In the genomic region with DNA sequence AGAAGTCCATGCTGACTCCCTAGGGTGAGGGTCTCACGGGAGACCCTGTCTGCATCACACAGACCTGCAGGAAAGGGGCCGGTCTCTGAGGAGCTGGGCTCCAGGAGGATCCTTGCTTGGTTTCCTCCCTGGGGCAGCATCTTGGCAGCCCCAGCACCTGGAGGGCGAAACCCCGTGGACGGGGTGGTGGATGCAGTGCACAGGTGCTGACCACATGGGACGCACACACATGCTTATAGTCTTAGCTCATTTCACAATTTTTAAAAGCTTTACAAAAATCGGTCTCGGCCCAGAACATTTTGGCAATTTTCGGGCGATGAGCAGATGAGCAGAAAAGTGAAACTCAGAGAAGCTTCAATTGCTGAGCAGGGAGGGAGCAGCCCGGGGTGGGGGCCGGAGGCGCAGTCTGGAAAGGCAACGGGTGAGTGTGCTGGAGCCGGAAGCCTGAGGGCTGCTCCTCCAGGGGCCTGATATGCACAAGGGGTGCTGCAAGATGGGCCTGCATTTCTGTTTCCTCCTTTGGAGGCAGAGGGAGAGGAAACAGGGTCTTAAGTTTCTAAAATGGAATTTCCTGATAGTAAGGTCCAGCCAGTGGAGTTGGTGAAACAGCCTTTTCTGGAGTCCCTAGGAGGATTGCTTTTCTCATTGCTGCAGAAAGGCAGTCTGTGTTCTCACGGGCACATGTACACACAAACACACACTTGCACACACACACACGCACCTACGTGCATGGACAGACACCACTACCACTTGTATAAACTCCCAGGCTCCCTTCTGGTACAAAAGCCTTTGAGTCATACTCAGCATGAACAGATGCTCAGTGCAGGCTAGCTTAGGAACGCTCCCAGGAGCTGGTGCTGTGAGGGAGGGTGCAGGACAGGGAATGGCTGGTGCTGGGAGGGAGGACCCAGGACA, we compare ENCODE assay signal across 8 cellular contexts.
DNase-seq lines count a peak whose midpoint lies in the region; ATAC-seq and TF ChIP-seq lines count a peak whose summit lies in the region.

No MANE protein-coding gene starts in this region.

- no peaks in the 10 kb centered on the region for H3K36me3 ChIP-seq in suprapubic skin

- TF ChIP-seq EP300 in suprapubic skin (IDR thresholded peaks at IDR 0.05), result no peak

- no peaks in the 10 kb centered on the region for H3K9me3 ChIP-seq in suprapubic skin

- DNase-seq in AG08395 (ENCODE audit: low spot score) (peak; percentile 48), NCI-H69 (lab: John Stamatoyannopoulos, UW) (peak; percentile 66), fibroblast of mammary gland (ENCODE audit: low read depth) (peak; percentile 88), suprapubic skin (ENCODE audit: low spot score in 2 of 2) (peak in 1 of 2 donors; percentile 76), kidney glomerular epithelial cell (lab: John Stamatoyannopoulos, UW) (no peak), NCI-H1417 treated with DMSO at 0.1 percent for 48 hours (lab: John Stamatoyannopoulos, UW) (no peak), NCI-H1436 treated with DMSO at 0.1 percent for 48 hours (lab: John Stamatoyannopoulos, UW) (no peak)

- H3K4me3 ChIP-seq in fibroblast of mammary gland (ENCODE audit: control insufficient read depth, low read depth, low read length), result peak overlapping the region; percentile 11
- peak overlapping the region; percentile 14 for H3K4me3 ChIP-seq in suprapubic skin

- H3K4me1 ChIP-seq in suprapubic skin, result peaks cover 8% of the 10 kb centered on the region

- H3K27me3 ChIP-seq in suprapubic skin, result peaks cover 6% of the 10 kb centered on the region

- 64% methylated on average over 19 of the region's 19 CpGs for WGBS in suprapubic skin

- peak; percentile 54 for ATAC-seq in GM18909 (IDR thresholded peaks at IDR 0.05; ENCODE audit: poor library complexity, unreplicated experiment)

- TF ChIP-seq CTCF in fibroblast of mammary gland (conservative IDR thresholded peaks at IDR 0.05; ENCODE audit: control insufficient read depth, insufficient read depth, low read depth, low read length) (no peak), suprapubic skin (IDR thresholded peaks at IDR 0.05) (no peak)

- H3K27ac ChIP-seq in suprapubic skin, result no peak overlapping the region

- no peak for TF ChIP-seq POLR2A in suprapubic skin (IDR thresholded peaks at IDR 0.05)

Comparison
In these comparisons a context has a peak if more than half of its experiments do, and no peak if none do; other contexts are left out.
1. DNase-seq: peak in AG08395 (single experiment), NCI-H69 (single experiment) and fibroblast of mammary gland (single experiment); none in kidney glomerular epithelial cell (single experiment), NCI-H1417 treated with DMSO at 0.1 percent for 48 hours (single experiment) and NCI-H1436 treated with DMSO at 0.1 percent for 48 hours (single experiment).